10 cellular contexts compared by ENCODE assay signal in genomic region chr16:704552-705380, GRCh38. TPM values are rescaled to one million over a fixed set of nuclear protein-coding genes. Genes with fewer than 3 reads are reported as not detected.
A peak's percentile ranks its signal among the peaks of the same experiment; 100 is the strongest.
DNase-seq lines count a peak whose midpoint lies in the region; ATAC-seq and TF ChIP-seq lines count a peak whose summit lies in the region.
"Had no signal": no experiment of that assay in that cellular context is flagged by ENCODE, and none has a peak within 500 bp of the region (broad histone marks: within the 10 kb centered on the region; RNA-seq: fewer than 3 reads in every experiment).

No MANE protein-coding gene starts in this region.

- H3K4me2 ChIP-seq in GM23338, result peak overlapping the region; percentile 80

- H3K4me3 Mint-ChIP-seq in GM23338, result peak overlapping the region; percentile 48; the same call in 2 of the 3 replicates
- H3K4me3 Mint-ChIP-seq: effector memory CD8-positive, alpha-beta T cell had no signal

- no peak for DNase-seq in GM23338 (ENCODE audit: low spot score)
- no peak for DNase-seq in iPS DF 6.9 (ENCODE audit: low read depth, low spot score)
- DNase-seq in putamen (ENCODE audit: low spot score), result no peak
- no peak for DNase-seq in KBM-7
- no peak for DNase-seq in NCI-H2171 treated with DMSO at 0.1 percent for 48 hours (lab: John Stamatoyannopoulos, UW)
- DNase-seq: activated CD8-positive, alpha-beta memory T cell treated with anti-CD3 and anti-CD28 coated beads, Interleukin-2, amount 50 U/mL, for 4 hours; effector memory CD8-positive, alpha-beta T cell; heart right ventricle; tibial artery had no signal

- no peaks in the 10 kb centered on the region for H3K36me3 ChIP-seq in GM23338 (ENCODE audit: insufficient read depth)
- H3K36me3 ChIP-seq in iPS DF 6.9 (ENCODE audit: control insufficient read depth, insufficient read depth, low read length), result no peaks in the 10 kb centered on the region
- H3K36me3 ChIP-seq: heart right ventricle, tibial artery had no signal

- no peak overlapping the region for H2AFZ ChIP-seq in GM23338

- in situ Hi-C loops in KBM-7 (cut with MboI; ENCODE audit: low pct_unique_long_range_greater_than_20kb, low sequenced_read_pairs), result no loop called here

- no CpG with 5 or more reads among the region's 50 CpGs for WGBS in iPS DF 6.9 (ENCODE audit: insufficient coverage, insufficient read length)

- no peak overlapping the region for H3K27ac Mint-ChIP-seq in GM23338
- H3K27ac Mint-ChIP-seq: effector memory CD8-positive, alpha-beta T cell had no signal

- H3K27ac ChIP-seq in GM23338 (ENCODE audit: low read depth) (no peak overlapping the region), iPS DF 6.9 (ENCODE audit: low read length) (no peak overlapping the region)
- H3K27ac ChIP-seq: heart right ventricle, tibial artery had no signal

- H3K4me3 ChIP-seq in GM23338 (peak overlapping the region; percentile 57), iPS DF 6.9 (ENCODE audit: low read length) (peak overlapping the region; percentile 42; the same call in 1 of the 2 replicates)
- H3K4me3 ChIP-seq: tibial artery had no signal

- H3K27me3 Mint-ChIP-seq in GM23338 (ENCODE audit: insufficient read depth, low read depth, poor library complexity), result peaks cover 79% of the 10 kb centered on the region

- no peaks in the 10 kb centered on the region for H3K4me1 ChIP-seq in GM23338 (ENCODE audit: insufficient read depth)
- peaks cover 3% of the 10 kb centered on the region; the same call in 1 of the 2 replicates for H3K4me1 ChIP-seq in iPS DF 6.9 (ENCODE audit: control insufficient read depth, insufficient read depth, low read length)

- H3K36me3 Mint-ChIP-seq in GM23338 (ENCODE audit: low read depth), result no peaks in the 10 kb centered on the region

- 0 out of 2 replicates have a peak, but pooled peaks cover 6% of the 10 kb centered on the region for H3F3A ChIP-seq in GM23338 (replicated peaks; ENCODE audit: low read depth)

- H3K79me2 ChIP-seq in GM23338 (replicated peaks; ENCODE audit: insufficient read depth), result no peaks in the 10 kb centered on the region

- no peak for TF ChIP-seq CTCF in GM23338 (conservative IDR thresholded peaks at IDR 0.05; ENCODE audit: low read depth in 2 of 2)

- H3K27me3 ChIP-seq in GM23338 (ENCODE audit: insufficient read depth) (peaks cover 92% of the 10 kb centered on the region), iPS DF 6.9 (ENCODE audit: control insufficient read depth, insufficient read depth, low read length) (peaks cover 58% of the 10 kb centered on the region)

- no peaks in the 10 kb centered on the region; the same call in 1 of the 2 replicates for H4K20me1 ChIP-seq in GM23338 (replicated peaks; ENCODE audit: insufficient read depth)

- ATAC-seq in GM23338, result peak; percentile 2; the same call in 1 of the 3 replicates
- ATAC-seq: heart right ventricle had no signal

- H3K4me1 Mint-ChIP-seq in GM23338, result no peaks in the 10 kb centered on the region

- no peaks in the 10 kb centered on the region for H3K9me2 ChIP-seq in GM23338 (ENCODE audit: insufficient read depth)

- H3K9me3 Mint-ChIP-seq in GM23338, result no peaks in the 10 kb centered on the region; the same call in 2 of the 3 replicates
- H3K9me3 Mint-ChIP-seq: effector memory CD8-positive, alpha-beta T cell had no signal

- H3K9me3 ChIP-seq in iPS DF 6.9 (ENCODE audit: control insufficient read depth, insufficient read depth, low read length), result no peaks in the 10 kb centered on the region
- H3K9me3 ChIP-seq: heart right ventricle, tibial artery had no signal

TF ChIP-seq in GM23338, 12 proteins besides CTCF, POLR2A, EP300 and RAD21 (continues in another document):
- TF ChIP-seq EZH2 (IDR thresholded peaks at IDR 0.05; ENCODE audit: low read depth, unreplicated experiment), result peak; percentile 63
- no peak for TF ChIP-seq JUNB (IDR thresholded peaks at IDR 0.05; ENCODE audit: unreplicated experiment)
- TF ChIP-seq, protein P1, sequence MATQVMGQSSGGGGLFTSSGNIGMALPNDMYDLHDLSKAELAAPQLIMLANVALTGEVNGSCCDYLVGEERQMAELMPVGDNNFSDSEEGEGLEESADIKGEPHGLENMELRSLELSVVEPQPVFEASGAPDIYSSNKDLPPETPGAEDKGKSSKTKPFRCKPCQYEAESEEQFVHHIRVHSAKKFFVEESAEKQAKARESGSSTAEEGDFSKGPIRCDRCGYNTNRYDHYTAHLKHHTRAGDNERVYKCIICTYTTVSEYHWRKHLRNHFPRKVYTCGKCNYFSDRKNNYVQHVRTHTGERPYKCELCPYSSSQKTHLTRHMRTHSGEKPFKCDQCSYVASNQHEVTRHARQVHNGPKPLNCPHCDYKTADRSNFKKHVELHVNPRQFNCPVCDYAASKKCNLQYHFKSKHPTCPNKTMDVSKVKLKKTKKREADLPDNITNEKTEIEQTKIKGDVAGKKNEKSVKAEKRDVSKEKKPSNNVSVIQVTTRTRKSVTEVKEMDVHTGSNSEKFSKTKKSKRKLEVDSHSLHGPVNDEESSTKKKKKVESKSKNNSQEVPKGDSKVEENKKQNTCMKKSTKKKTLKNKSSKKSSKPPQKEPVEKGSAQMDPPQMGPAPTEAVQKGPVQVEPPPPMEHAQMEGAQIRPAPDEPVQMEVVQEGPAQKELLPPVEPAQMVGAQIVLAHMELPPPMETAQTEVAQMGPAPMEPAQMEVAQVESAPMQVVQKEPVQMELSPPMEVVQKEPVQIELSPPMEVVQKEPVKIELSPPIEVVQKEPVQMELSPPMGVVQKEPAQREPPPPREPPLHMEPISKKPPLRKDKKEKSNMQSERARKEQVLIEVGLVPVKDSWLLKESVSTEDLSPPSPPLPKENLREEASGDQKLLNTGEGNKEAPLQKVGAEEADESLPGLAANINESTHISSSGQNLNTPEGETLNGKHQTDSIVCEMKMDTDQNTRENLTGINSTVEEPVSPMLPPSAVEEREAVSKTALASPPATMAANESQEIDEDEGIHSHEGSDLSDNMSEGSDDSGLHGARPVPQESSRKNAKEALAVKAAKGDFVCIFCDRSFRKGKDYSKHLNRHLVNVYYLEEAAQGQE (IDR thresholded peaks at IDR 0.05; ENCODE audit: unreplicated experiment), result peak; percentile 48

TF ChIP-seq in PFSK-1, 5 proteins besides CTCF, POLR2A, EP300 and RAD21:
- no peak for TF ChIP-seq TAF1 (IDR thresholded peaks at IDR 0.05; ENCODE audit: borderline replicate concordance, insufficient read depth, low read length)
- TF ChIP-seq, protein P1 (IDR thresholded peaks at IDR 0.05; ENCODE audit: insufficient read depth in 1 of 2, low read depth in 2 of 2, low read length in 2 of 2), result peak; percentile 72 to 89
TF ChIP-seq in PFSK-1: peak in this region for 1.

RNA-seq across cellular contexts. Expression of gene FBXL16, which starts 0.8 kb away (rescaled TPM):
- 10.6 and 12.6 TPM in 2 replicates for total RNA-seq in GM23338 (2014; rRNA removed; shearing (Covaris generic))
- polyA plus RNA-seq in GM23338 (2016; fragmentation: Nextera tagmentation; extraction: Ambion mirVana), result 7.9 and 8.9 TPM in 2 replicates
- 29.7 TPM for polyA plus RNA-seq in PFSK-1 (2012; ENCODE audit: insufficient read length, low read depth)

RNA-seq across cellular contexts. Expression of gene METRN, which starts 10.2 kb away (rescaled TPM):
- total RNA-seq in GM23338 (2014; rRNA removed; shearing (Covaris generic)), result 33.0 and 36.9 TPM in 2 replicates
- 18.7 and 28.9 TPM in 2 replicates for polyA plus RNA-seq in GM23338 (2016; fragmentation: Nextera tagmentation; extraction: Ambion mirVana)
- polyA plus RNA-seq in PFSK-1 (2012; ENCODE audit: insufficient read length, low read depth), result 156 TPM

RNA-seq across cellular contexts. Expression of gene WDR24, which starts 14.6 kb away (rescaled TPM):
- total RNA-seq in GM23338 (2014; rRNA removed; shearing (Covaris generic)), result 11.5 and 15.8 TPM in 2 replicates
- polyA plus RNA-seq in GM23338 (2016; fragmentation: Nextera tagmentation; extraction: Ambion mirVana), result 7.2 and 8.0 TPM in 2 replicates
- 16.5 TPM for polyA plus RNA-seq in PFSK-1 (2012; ENCODE audit: insufficient read length, low read depth)

RNA-seq across cellular contexts. Expression of gene ANTKMT, which starts 16.2 kb away (rescaled TPM):
- 23.8 and 37.1 TPM in 2 replicates for total RNA-seq in GM23338 (2014; rRNA removed; shearing (Covaris generic))
- polyA plus RNA-seq in GM23338 (2016; fragmentation: Nextera tagmentation; extraction: Ambion mirVana), result 37.2 and 59.0 TPM in 2 replicates
- 33.6 TPM for polyA plus RNA-seq in PFSK-1 (2012; ENCODE audit: insufficient read length, low read depth)

RNA-seq across cellular contexts. Expression of gene JMJD8, which starts 20.6 kb away (rescaled TPM):
- total RNA-seq in GM23338 (2014; rRNA removed; shearing (Covaris generic)), result 79.3 and 82.5 TPM in 2 replicates
- polyA plus RNA-seq in GM23338 (2016; fragmentation: Nextera tagmentation; extraction: Ambion mirVana), result 43.1 and 48.5 TPM in 2 replicates
- 21.1 TPM for polyA plus RNA-seq in PFSK-1 (2012; ENCODE audit: insufficient read length, low read depth)
